Comparison of ENCODE assay signal across 1 cellular context in genomic region chr5:134845852-134846640, GRCh38.
TF ChIP-seq lines count a peak whose summit lies in the region.

TSS of gene C5orf24 (plus strand) at chr5:134845968. CDS start at chr5:134854901, 8,933 bp downstream.

TF ChIP-seq in K562, 482 proteins besides CTCF, POLR2A, EP300 and RAD21 (continued from another document and continues in another):
- no peak for TF ChIP-seq CHD7 (IDR thresholded peaks at IDR 0.05; ENCODE audit: low read depth, low read length)
- peak; percentile 83; the same call in 1 of the 2 replicates for TF ChIP-seq NR3C1 (CRISPR knock-in tag; IDR thresholded peaks at IDR 0.05)
- TF ChIP-seq TRIM28 (IDR thresholded peaks at IDR 0.05): no peak
- TF ChIP-seq PML (IDR thresholded peaks at IDR 0.05; ENCODE audit: low read length): peak; percentile 84
- no peak for TF ChIP-seq EHMT2 (IDR thresholded peaks at IDR 0.05)
- TF ChIP-seq TRIM25 (IDR thresholded peaks at IDR 0.05; ENCODE audit: borderline replicate concordance): no peak
- no peak for TF ChIP-seq HOMEZ (CRISPR knock-in tag; IDR thresholded peaks at IDR 0.05)
- TF ChIP-seq ZNF316 (IDR thresholded peaks at IDR 0.05): no peak
- no peak for TF ChIP-seq NR2C1 (IDR thresholded peaks at IDR 0.05)
- TF ChIP-seq NR2C1 (tag; IDR thresholded peaks at IDR 0.05): peak; percentile 69
- TF ChIP-seq KLF6 (CRISPR knock-in tag; IDR thresholded peaks at IDR 0.05; ENCODE audit: borderline replicate concordance): no peak
- TF ChIP-seq ZNF280B (CRISPR knock-in tag; IDR thresholded peaks at IDR 0.05): no peak
- no peak for TF ChIP-seq MTF1 (CRISPR knock-in tag; IDR thresholded peaks at IDR 0.05; ENCODE audit: borderline replicate concordance)
- no peak for TF ChIP-seq ZNF75A (CRISPR knock-in tag; IDR thresholded peaks at IDR 0.05)
- TF ChIP-seq AFF1 (IDR thresholded peaks at IDR 0.05; ENCODE audit: low read depth in 1 of 2, partially characterized antibody in 2 of 2): no peak
- no peak for TF ChIP-seq CUX1 (CRISPR knock-in tag; IDR thresholded peaks at IDR 0.05)
- no peak; the same call in 1 of the 2 replicates for TF ChIP-seq ZNF232 (CRISPR knock-in tag; IDR thresholded peaks at IDR 0.05)
- no peak for TF ChIP-seq MBD2 (IDR thresholded peaks at IDR 0.05; ENCODE audit: borderline replicate concordance, low read depth)
- 0 out of 2 replicates have a peak, but pooled peaks have one; percentile 37 for TF ChIP-seq NR2F6 (CRISPR knock-in tag; IDR thresholded peaks at IDR 0.05)
- no peak for TF ChIP-seq ELK1 (CRISPR knock-in tag; IDR thresholded peaks at IDR 0.05)
- no peak for TF ChIP-seq ZC3H11A (IDR thresholded peaks at IDR 0.05; ENCODE audit: low read depth, low read length)
- TF ChIP-seq PKNOX1 (IDR thresholded peaks at IDR 0.05): no peak
- no peak for TF ChIP-seq FOXK1 (CRISPR knock-in tag; IDR thresholded peaks at IDR 0.05; ENCODE audit: borderline replicate concordance)
